Comparison of ENCODE assay signal across 8 cellular contexts in genomic region chr1:150507912-150508864, GRCh38. TPM values are rescaled to one million over a fixed set of nuclear protein-coding genes. Genes with fewer than 3 reads are reported as not detected.
DNase-seq lines count a peak whose midpoint lies in the region; ATAC-seq and TF ChIP-seq lines count a peak whose summit lies in the region.

Gene ECM1 (plus strand): TSS chr1:150508109. CDS start chr1:150508210, 101 bp downstream.

- no peaks in the 10 kb centered on the region for H3K27me3 Mint-ChIP-seq in activated naive CD4-positive, alpha-beta T cell treated with anti-CD3 and anti-CD28 coated beads, Interleukin-2, amount 50 U/mL, for 24 hours

- H3K4me1 ChIP-seq in right cardiac atrium (ENCODE audit: control insufficient read depth, insufficient read depth, low read length) (peaks cover 3% of the 10 kb centered on the region), stomach (peaks cover 0 to 28% (median 9%) of the 10 kb centered on the region in 4 donors)

- intact Hi-C loops in right cardiac atrium (cut with DNase I) (no loop called here), stomach (cut with DNase I; ENCODE audit: low total_unique reads) (no loop called here)

- ATAC-seq in right cardiac atrium (peak; percentile 84 to 94), HG02981 (IDR thresholded peaks at IDR 0.05; ENCODE audit: unreplicated experiment) (no peak)

- H3K9me3 ChIP-seq in right cardiac atrium (ENCODE audit: control insufficient read depth, low read length) (no peaks in the 10 kb centered on the region), stomach (no peaks in the 10 kb centered on the region)

- no peak within 1 kb of the TSS for H3K4me3 Mint-ChIP-seq in activated naive CD4-positive, alpha-beta T cell treated with anti-CD3 and anti-CD28 coated beads, Interleukin-2, amount 50 U/mL, for 24 hours

- peak within 1 kb of the TSS; percentile 23 for H3K27ac Mint-ChIP-seq in activated naive CD4-positive, alpha-beta T cell treated with anti-CD3 and anti-CD28 coated beads, Interleukin-2, amount 50 U/mL, for 24 hours

- no peak within 1 kb of the TSS for H3K27ac ChIP-seq in adipose tissue (ENCODE audit: low read depth, low read length)
- H3K27ac ChIP-seq in right cardiac atrium (ENCODE audit: low read length) = peak within 1 kb of the TSS; percentile 82
- peak within 1 kb of the TSS in 4 of 5 donors; percentile 60 to 71 (median 64) for H3K27ac ChIP-seq in stomach

- H3K27me3 ChIP-seq in right cardiac atrium (ENCODE audit: control insufficient read depth, insufficient read depth) (no peaks in the 10 kb centered on the region), stomach (no peaks in the 10 kb centered on the region)

- H3K9me3 Mint-ChIP-seq in activated naive CD4-positive, alpha-beta T cell treated with anti-CD3 and anti-CD28 coated beads, Interleukin-2, amount 50 U/mL, for 24 hours = no peaks in the 10 kb centered on the region

- H3K36me3 ChIP-seq in stomach = peaks cover 26 to 62% (median 57%) of the 10 kb centered on the region in 4 donors

- TF ChIP-seq CTCF in stomach (IDR thresholded peaks at IDR 0.05) = no peak

- WGBS in adipose tissue, 3 donors = 46 to 81% (median 49%) methylated on average over 7 of the region's 7 CpGs
- WGBS in right cardiac atrium = 33% methylated on average over 7 of the region's 7 CpGs
- 47 to 63% (median 53%) methylated on average over 6 to 7 of the region's 7 CpGs for WGBS in stomach, 5 donors

- H3K4me1 Mint-ChIP-seq in activated naive CD4-positive, alpha-beta T cell treated with anti-CD3 and anti-CD28 coated beads, Interleukin-2, amount 50 U/mL, for 24 hours = no peaks in the 10 kb centered on the region

- DNase-seq in activated naive CD4-positive, alpha-beta T cell treated with anti-CD3 and anti-CD28 coated beads, Interleukin-2, amount 50 U/mL, for 16 hours = no peak
- DNase-seq in right cardiac atrium (peak; percentile 70 to 74 (median 73)), stomach (peak; percentile 33), HuH-7 (ENCODE audit: low spot score) (no peak)
- DNase-seq in central memory CD4-positive, alpha-beta T cell = no peak

- TF ChIP-seq EP300 in stomach (IDR thresholded peaks at IDR 0.05) = no peak

- no peak for TF ChIP-seq POLR2A in stomach (IDR thresholded peaks at IDR 0.05)

- H3K4me3 ChIP-seq in right cardiac atrium (ENCODE audit: low read length) (peak within 1 kb of the TSS; percentile 32), stomach (peak within 1 kb of the TSS in 3 of 4 donors; percentile 5 to 15 (median 7))

- H3K36me3 Mint-ChIP-seq in activated naive CD4-positive, alpha-beta T cell treated with anti-CD3 and anti-CD28 coated beads, Interleukin-2, amount 50 U/mL, for 24 hours = peaks cover 9% of the 10 kb centered on the region

RNA-seq across cellular contexts. Expression of gene ECM1, which starts in this region (rescaled TPM):
- 10 to 100 TPM in 2 of 3 donors, 1 to 10 TPM in 1; 2.7 to 10.8 (median 10.1) TPM for polyA plus RNA-seq in adipose tissue
- total RNA-seq in right cardiac atrium = 10 to 100 TPM; 25.5 to 46.8 (median 34.8) TPM
- 24.1 TPM for polyA plus RNA-seq in right cardiac atrium
- 10 to 100 TPM in 2 of 5 donors, 1 to 10 TPM in 3; 1.7 to 29.3 (median 6.5) TPM for total RNA-seq in stomach
- 100 to 1,000 TPM in 1 of 3 donors, 1 to 10 TPM in 2; 3.1 to 345 (median 6.8) TPM for polyA plus RNA-seq in stomach

Comparison
In these comparisons a context has a peak if more than half of its experiments do, and no peak if none do; other contexts are left out.
1. DNase-seq: peak in right cardiac atrium (3 of 3) and stomach (single experiment); none in activated naive CD4-positive, alpha-beta T cell treated with anti-CD3 and anti-CD28 coated beads, Interleukin-2, amount 50 U/mL, for 16 hours (single experiment), HuH-7 (single experiment) and central memory CD4-positive, alpha-beta T cell (single experiment).